Comparison of ENCODE assay signal across 8 cellular contexts in genomic region chr1:155250633-155251449, GRCh38. TPM values are rescaled to one million over a fixed set of nuclear protein-coding genes. Genes with fewer than 3 reads are reported as not detected.
A peak's percentile ranks its signal among the peaks of the same experiment; 100 is the strongest.
DNase-seq lines count a peak whose midpoint lies in the region; FAIRE-seq and TF ChIP-seq lines count a peak whose summit lies in the region.

No MANE protein-coding gene starts in this region.

- H3K27me3 ChIP-seq in MG63 = no peaks in the 10 kb centered on the region
- H3K27me3 ChIP-seq in neutrophil = peaks cover 6% of the 10 kb centered on the region

- FAIRE-seq in G401.6 (lab: Jason Lieb, UNC) = peak; percentile 82
- FAIRE-seq in H54 (lab: Jason Lieb, UNC) = no peak

- TF ChIP-seq CTCF in foreskin fibroblast (IDR thresholded peaks at IDR 0.05; ENCODE audit: low read depth, low read length) (peak; percentile 100), neutrophil (IDR thresholded peaks at IDR 0.05) (peak; percentile 100)

- DNase-seq in H54 (ENCODE audit: insufficient read length, low spot score) = peak; percentile 95
- peak; percentile 89 for DNase-seq in MG63
- DNase-seq in SHP77 treated with DMSO at 0.1 percent for 48 hours (lab: John Stamatoyannopoulos, UW) = peak; percentile 96
- peak; percentile 88 for DNase-seq in activated gamma-delta T cell (lab: John Stamatoyannopoulos, UW)
- DNase-seq in foreskin fibroblast = peak; percentile 81 to 96
- DNase-seq in substantia nigra (lab: John Stamatoyannopoulos, UW) = peak; percentile 34 to 96 (median 87)

- TF ChIP-seq POLR2A in H54 (IDR thresholded peaks at IDR 0.05; ENCODE audit: low read depth, low read length) = no peak

- H3K36me3 ChIP-seq in MG63 (peaks cover 50% of the 10 kb centered on the region), neutrophil (no peaks in the 10 kb centered on the region)

- H3K27ac ChIP-seq in neutrophil (peak overlapping the region; percentile 33), substantia nigra (ENCODE audit: low read depth, low read length, poor library complexity, severe bottlenecking) (peak overlapping the region; percentile 66)

- H3K4me3 ChIP-seq in MG63 = no peak overlapping the region
- no peak overlapping the region for H3K4me3 ChIP-seq in foreskin fibroblast (ENCODE audit: low read depth in 1 of 2, low read length in 2 of 2)
- peak overlapping the region; percentile 64 to 69 for H3K4me3 ChIP-seq in neutrophil (ENCODE audit: low read depth in 1 of 2, low read length in 1 of 2)

- peaks cover 24 to 27% of the 10 kb centered on the region in 2 experiments for H3K4me1 ChIP-seq in neutrophil (ENCODE audit: control insufficient read depth in 1 of 2, insufficient read depth in 1 of 2, low read depth in 1 of 2, low read length in 1 of 2)

- no peaks in the 10 kb centered on the region for H3K9me3 ChIP-seq in MG63
- no peaks in the 10 kb centered on the region for H3K9me3 ChIP-seq in neutrophil

RNA-seq across cellular contexts. Expression of gene ENTREP3, which starts 4.4 kb away (rescaled TPM):
- total RNA-seq in MG63 (2014; rRNA removed; shearing (Covaris generic); ENCODE audit: low replicate concordance) = 7.7 and 9.2 TPM in 2 replicates

RNA-seq across cellular contexts. Expression of gene SCAMP3, which starts 11.3 kb away (rescaled TPM):
- 116 TPM in 2 replicates for total RNA-seq in MG63 (2014; rRNA removed; shearing (Covaris generic); ENCODE audit: low replicate concordance)

RNA-seq across cellular contexts. Expression of gene CLK2, which starts 22.5 kb away (rescaled TPM):
- total RNA-seq in MG63 (2014; rRNA removed; shearing (Covaris generic); ENCODE audit: low replicate concordance) = 21.8 and 28.3 TPM in 2 replicates

RNA-seq across cellular contexts. Expression of gene HCN3, which starts 26.4 kb away (rescaled TPM):
- total RNA-seq in MG63 (2014; rRNA removed; shearing (Covaris generic); ENCODE audit: low replicate concordance) = 0.10 and 1.2 TPM in 2 replicates

RNA-seq across cellular contexts. Expression of gene MTX1, which starts 42.3 kb away (rescaled TPM):
- 97.2 and 100 TPM in 2 replicates for total RNA-seq in MG63 (2014; rRNA removed; shearing (Covaris generic); ENCODE audit: low replicate concordance)

Comparison
In these comparisons a context has a peak if more than half of its experiments do, and no peak if none do; other contexts are left out.
1. H3K4me3 ChIP-seq: peak in neutrophil (2 of 2); none in MG63 (single experiment) and foreskin fibroblast (0 of 2).
2. Peak in every context shown above with its lines, with median percentiles within 50 percentile points of each other: DNase-seq.